In the genomic region with DNA sequence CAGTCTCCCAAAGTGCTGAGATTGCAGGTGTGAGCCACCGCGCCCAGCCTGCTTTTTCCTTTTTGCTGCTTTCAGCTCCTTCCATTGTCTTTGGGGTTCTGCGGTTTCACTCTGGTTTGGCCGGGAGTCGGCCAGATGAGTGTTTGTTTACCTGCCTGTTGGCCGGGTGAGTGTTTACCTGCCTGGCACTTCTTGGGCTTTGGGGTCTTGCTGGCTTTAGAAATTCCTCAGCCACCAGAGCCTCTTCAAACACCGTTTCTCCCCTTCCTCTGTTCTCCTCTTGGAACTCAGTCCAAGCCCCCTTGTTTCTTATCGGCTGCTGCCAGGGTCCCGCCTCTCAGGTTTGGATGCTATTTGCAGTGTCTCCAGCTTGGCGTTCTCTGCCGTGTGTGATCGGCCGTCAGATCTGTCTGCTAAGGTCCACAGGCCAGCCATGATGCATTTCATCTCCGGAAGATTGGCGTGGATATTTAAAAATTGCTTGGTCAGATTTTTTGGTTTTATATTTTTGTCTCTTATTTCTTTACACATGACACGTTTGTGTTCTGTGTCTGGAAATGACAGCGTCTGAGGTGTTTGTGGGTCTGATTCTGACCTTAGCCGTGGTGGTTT, we compare ENCODE assay signal across 14 cellular contexts. TPM values are rescaled to one million over a fixed set of nuclear protein-coding genes. Genes with fewer than 3 reads are reported as not detected.
DNase-seq lines count a peak whose midpoint lies in the region; ATAC-seq lines count a peak whose summit lies in the region.
"Had no signal": no experiment of that assay in that cellular context is flagged by ENCODE, and none has a peak within 500 bp of the region (broad histone marks: within the 10 kb centered on the region; RNA-seq: fewer than 3 reads in every experiment).

No MANE protein-coding gene starts in this region.

- peaks cover 5% of the 10 kb centered on the region for H3K9me3 Mint-ChIP-seq in activated CD4-positive, alpha-beta memory T cell treated with anti-CD3 and anti-CD28 coated beads for 36 hours

- peak; percentile 11 for DNase-seq in NCI-H345 (lab: John Stamatoyannopoulos, UW)
- no peak for DNase-seq in NCI-H345 treated with DMSO at 0.1 percent for 48 hours (lab: John Stamatoyannopoulos, UW; ENCODE audit: unreplicated experiment)
- peak; percentile 71 for DNase-seq in DMS153 treated with DMSO at 0.1 percent for 48 hours (lab: John Stamatoyannopoulos, UW; ENCODE audit: unreplicated experiment)
- DNase-seq in activated CD4-positive, alpha-beta memory T cell treated with anti-CD3 and anti-CD28 coated beads for 36 hours = peak; percentile 45
- peak; percentile 33 for DNase-seq in mesenteric fat pad (ENCODE audit: low spot score)
- DNase-seq in MV-4-11 (lab: John Stamatoyannopoulos, UW) = no peak
- DNase-seq: NCI-H2081; stimulated activated CD4-positive, alpha-beta T cell treated with anti-CD3 and anti-CD28 coated beads, Interleukin-12 subunit alpha, Interleukin-12 subunit beta, amount 100 ng/mL, for 4 hours had no signal

- peaks cover 39% of the 10 kb centered on the region for H3K4me1 Mint-ChIP-seq in activated CD4-positive, alpha-beta memory T cell treated with anti-CD3 and anti-CD28 coated beads for 36 hours (ENCODE audit: low read depth)

- H3K27me3 Mint-ChIP-seq in activated CD4-positive, alpha-beta memory T cell treated with anti-CD3 and anti-CD28 coated beads for 36 hours = no peaks in the 10 kb centered on the region

- H3K27ac Mint-ChIP-seq in activated CD4-positive, alpha-beta memory T cell treated with anti-CD3 and anti-CD28 coated beads for 36 hours = peak overlapping the region; percentile 89
- H3K27ac Mint-ChIP-seq: GM23338 had no signal

- H3K4me3 Mint-ChIP-seq in activated CD4-positive, alpha-beta memory T cell treated with anti-CD3 and anti-CD28 coated beads for 36 hours = peak overlapping the region; percentile 44
- H3K4me3 Mint-ChIP-seq: GM23338 had no signal

- H3K36me3 Mint-ChIP-seq in activated CD4-positive, alpha-beta memory T cell treated with anti-CD3 and anti-CD28 coated beads for 36 hours = peaks cover 20% of the 10 kb centered on the region

- ATAC-seq in HG03457 (IDR thresholded peaks at IDR 0.05; ENCODE audit: unreplicated experiment) (no peak), GM18520 (IDR thresholded peaks at IDR 0.05; ENCODE audit: unreplicated experiment) (no peak)
- ATAC-seq: body of pancreas, GM23338 had no signal

- intact Hi-C loops in activated CD4-positive, alpha-beta memory T cell treated with anti-CD3 and anti-CD28 coated beads for 36 hours (cut with micrococcal nuclease) = loop anchor here (2.0 to 5.0 kb wide), 4 partner anchors 22 to 100 kb away; no protein-coding TSS in a partner anchor

- CTCF ChIA-PET in activated CD4-positive, alpha-beta memory T cell treated with anti-CD3 and anti-CD28 coated beads for 36 hours (lab: Charles Lee) = interaction anchor here (0.8 to 1.9 kb wide), 7 partner anchors 22 to 116 kb away, joined by 3 to 10 read pairs (median 5); a partner anchor contains a TSS

- POLR2A ChIA-PET in activated CD4-positive, alpha-beta memory T cell treated with anti-CD3 and anti-CD28 coated beads for 36 hours (lab: Charles Lee) = interaction anchor here (1.0 to 2.5 kb wide), 8 partner anchors 9 to 448 kb away, joined by 3 to 13 read pairs (median 7); a partner anchor contains a TSS

RNA-seq across cellular contexts. Expression of a gene that starts 14.2 kb away (rescaled TPM):
- total RNA-seq in activated CD4-positive, alpha-beta memory T cell treated with anti-CD3 and anti-CD28 coated beads for 36 hours = under 1 TPM; 0.65 to 0.93 TPM
- not detected for total RNA-seq in mesenteric fat pad
- total RNA-seq: A172, body of pancreas, myocyte had no signal

RNA-seq across cellular contexts. Expression of a gene that starts 28.0 kb away (rescaled TPM):
- total RNA-seq in activated CD4-positive, alpha-beta memory T cell treated with anti-CD3 and anti-CD28 coated beads for 36 hours = 10 to 100 TPM; 27.5 to 28.2 TPM
- total RNA-seq in mesenteric fat pad = 27.0 TPM

RNA-seq across cellular contexts. Expression of a gene that starts 46.6 kb away (rescaled TPM):
- total RNA-seq in activated CD4-positive, alpha-beta memory T cell treated with anti-CD3 and anti-CD28 coated beads for 36 hours = under 1 TPM; 0.31 to 0.36 TPM
- total RNA-seq in mesenteric fat pad = 1.1 TPM
- total RNA-seq: A172, body of pancreas had no signal

Comparison
In these comparisons a context has a peak if more than half of its experiments do, and no peak if none do; other contexts are left out.
1. DNase-seq: peak in NCI-H345 (single experiment), DMS153 treated with DMSO at 0.1 percent for 48 hours (single experiment), activated CD4-positive, alpha-beta memory T cell treated with anti-CD3 and anti-CD28 coated beads for 36 hours (single experiment) and mesenteric fat pad (single experiment); none in NCI-H345 treated with DMSO at 0.1 percent for 48 hours (single experiment) and MV-4-11 (single experiment).